Comparison of ENCODE assay signal across 36 cellular contexts in genomic region chr1:43637267-43637666, GRCh38.
"Had no signal": no experiment of that assay in that cellular context is flagged by ENCODE, and none has a peak within 500 bp of the region (broad histone marks: within the 10 kb centered on the region; RNA-seq: fewer than 3 reads in every experiment).

No MANE protein-coding gene starts in this region.

- H3K27me3 ChIP-seq: adrenal gland, body of pancreas, foreskin keratinocyte, gastrocnemius medialis had no signal

- ATAC-seq: activated CD4-positive, alpha-beta T cell treated with anti-CD3 and anti-CD28 coated beads for 36 hours; activated CD8-positive, alpha-beta memory T cell treated with anti-CD3 and anti-CD28 coated beads, Interleukin-2, amount 10 ng/mL, durations not matched to agents 7 days and 5 days; activated CD8-positive, alpha-beta T cell treated with anti-CD3 and anti-CD28 coated beads, Interleukin-2, amount 10 ng/mL, durations not matched to agents 7 days and 5 days; activated naive CD8-positive, alpha-beta T cell treated with anti-CD3 and anti-CD28 coated beads, Interleukin-2, amount 50 U/mL, for 24 hours; body of pancreas; effector memory CD8-positive, alpha-beta T cell; foreskin keratinocyte; gastrocnemius medialis; T-helper 17 cell had no signal

- H3K4me1 Mint-ChIP-seq: activated CD4-positive, alpha-beta T cell treated with anti-CD3 and anti-CD28 coated beads for 36 hours; activated CD4-positive, alpha-beta T cell treated with anti-CD3 and anti-CD28 coated beads, Interleukin-2, amount 10 ng/mL, durations not matched to agents 24 days and 14 days; activated CD8-positive, alpha-beta memory T cell treated with anti-CD3 and anti-CD28 coated beads, Interleukin-2, amount 10 ng/mL, durations not matched to agents 7 days and 5 days; activated naive CD4-positive, alpha-beta T cell treated with anti-CD3 and anti-CD28 coated beads, Interleukin-2, amount 50 U/mL, for 24 hours; activated naive CD8-positive, alpha-beta T cell treated with anti-CD3 and anti-CD28 coated beads for 36 hours; activated naive CD8-positive, alpha-beta T cell treated with anti-CD3 and anti-CD28 coated beads, Interleukin-2, amount 50 U/mL, for 24 hours; T-helper 17 cell had no signal

- H3K27ac Mint-ChIP-seq: activated CD4-positive, alpha-beta memory T cell treated with anti-CD3 and anti-CD28 coated beads for 36 hours; activated CD4-positive, alpha-beta T cell treated with anti-CD3 and anti-CD28 coated beads for 36 hours; activated CD4-positive, alpha-beta T cell treated with anti-CD3 and anti-CD28 coated beads, Interleukin-2, amount 10 ng/mL, durations not matched to agents 24 days and 14 days; activated CD8-positive, alpha-beta memory T cell treated with anti-CD3 and anti-CD28 coated beads, Interleukin-2, amount 10 ng/mL, durations not matched to agents 7 days and 5 days; activated CD8-positive, alpha-beta T cell treated with anti-CD3 and anti-CD28 coated beads, Interleukin-2, amount 10 ng/mL, durations not matched to agents 7 days and 5 days; activated naive CD4-positive, alpha-beta T cell treated with anti-CD3 and anti-CD28 coated beads for 36 hours; activated naive CD4-positive, alpha-beta T cell treated with anti-CD3 and anti-CD28 coated beads, Interleukin-2, amount 50 U/mL, for 24 hours; activated naive CD8-positive, alpha-beta T cell treated with anti-CD3 and anti-CD28 coated beads for 36 hours; activated naive CD8-positive, alpha-beta T cell treated with anti-CD3 and anti-CD28 coated beads, Interleukin-2, amount 50 U/mL, for 24 hours; activated T-helper 1 cell treated with anti-CD3 and anti-CD28 coated beads, Interleukin-12 subunit alpha, Interleukin-12 subunit beta, Interleukin-2, Interleukin-4 antibody, amounts not matched to agents 30 ng/mL and 10 ng/mL and 1 ng/mL, durations not matched to agents 14 hours and 24 hours and 36 hours; activated T-helper 2 cell treated with anti-CD3 and anti-CD28 coated beads, Interferon-gamma antibody, Interleukin-2, Interleukin-4, amounts not matched to agents 10 μg/mL and 5 μg/mL and 100 μg/mL, durations not matched to agents 14 hours and 24 hours and 36 hours; effector memory CD8-positive, alpha-beta T cell; T-helper 17 cell; T-helper 2 cell treated with Interferon-gamma antibody and Interleukin-4, amounts not matched to agents 5 μg/mL and 100 μg/mL, for 36 hours had no signal

- H3K4me3 ChIP-seq: adrenal gland, body of pancreas, esophagus muscularis mucosa, gastrocnemius medialis had no signal

- H3K4me3 Mint-ChIP-seq: activated CD4-positive, alpha-beta memory T cell treated with anti-CD3 and anti-CD28 coated beads for 36 hours; activated CD4-positive, alpha-beta T cell treated with anti-CD3 and anti-CD28 coated beads for 36 hours; activated CD4-positive, alpha-beta T cell treated with anti-CD3 and anti-CD28 coated beads, Interleukin-2, amount 10 ng/mL, durations not matched to agents 24 days and 14 days; activated CD8-positive, alpha-beta memory T cell treated with anti-CD3 and anti-CD28 coated beads, Interleukin-2, amount 10 ng/mL, durations not matched to agents 7 days and 5 days; activated CD8-positive, alpha-beta T cell treated with anti-CD3 and anti-CD28 coated beads, Interleukin-2, amount 10 ng/mL, durations not matched to agents 7 days and 5 days; activated naive CD4-positive, alpha-beta T cell treated with anti-CD3 and anti-CD28 coated beads for 36 hours; activated naive CD4-positive, alpha-beta T cell treated with anti-CD3 and anti-CD28 coated beads, Interleukin-2, amount 50 U/mL, for 24 hours; activated naive CD8-positive, alpha-beta T cell treated with anti-CD3 and anti-CD28 coated beads for 36 hours; activated naive CD8-positive, alpha-beta T cell treated with anti-CD3 and anti-CD28 coated beads, Interleukin-2, amount 50 U/mL, for 24 hours; activated T-helper 1 cell treated with anti-CD3 and anti-CD28 coated beads, Interleukin-12 subunit alpha, Interleukin-12 subunit beta, Interleukin-2, Interleukin-4 antibody, amounts not matched to agents 30 ng/mL and 10 ng/mL and 1 ng/mL, durations not matched to agents 14 hours and 24 hours and 36 hours; effector memory CD8-positive, alpha-beta T cell; T-helper 17 cell; T-helper 2 cell treated with Interferon-gamma antibody and Interleukin-4, amounts not matched to agents 5 μg/mL and 100 μg/mL, for 36 hours had no signal

- H3K9me3 Mint-ChIP-seq: activated CD4-positive, alpha-beta memory T cell treated with anti-CD3 and anti-CD28 coated beads for 36 hours; activated CD4-positive, alpha-beta T cell treated with anti-CD3 and anti-CD28 coated beads, Interleukin-2, amount 10 ng/mL, durations not matched to agents 24 days and 14 days; activated naive CD4-positive, alpha-beta T cell treated with anti-CD3 and anti-CD28 coated beads for 36 hours; activated naive CD4-positive, alpha-beta T cell treated with anti-CD3 and anti-CD28 coated beads, Interleukin-2, amount 50 U/mL, for 24 hours; activated naive CD8-positive, alpha-beta T cell treated with anti-CD3 and anti-CD28 coated beads for 36 hours; activated naive CD8-positive, alpha-beta T cell treated with anti-CD3 and anti-CD28 coated beads, Interleukin-2, amount 50 U/mL, for 24 hours; activated T-helper 1 cell treated with anti-CD3 and anti-CD28 coated beads, Interleukin-12 subunit alpha, Interleukin-12 subunit beta, Interleukin-2, Interleukin-4 antibody, amounts not matched to agents 30 ng/mL and 10 ng/mL and 1 ng/mL, durations not matched to agents 14 hours and 24 hours and 36 hours; activated T-helper 2 cell treated with anti-CD3 and anti-CD28 coated beads, Interferon-gamma antibody, Interleukin-2, Interleukin-4, amounts not matched to agents 10 μg/mL and 5 μg/mL and 100 μg/mL, durations not matched to agents 14 hours and 24 hours and 36 hours; effector memory CD8-positive, alpha-beta T cell; T-helper 2 cell treated with Interferon-gamma antibody and Interleukin-4, amounts not matched to agents 5 μg/mL and 100 μg/mL, for 36 hours had no signal

- DNase-seq: activated CD4-positive, alpha-beta memory T cell treated with anti-CD3 and anti-CD28 coated beads for 36 hours; activated CD4-positive, alpha-beta T cell treated with anti-CD3 and anti-CD28 coated beads for 36 hours; activated CD4-positive, alpha-beta T cell treated with anti-CD3 and anti-CD28 coated beads, Interleukin-2, amount 10 ng/mL, durations not matched to agents 24 days and 14 days; activated CD4-positive, CD25-positive, alpha-beta regulatory T cell; activated CD4-positive, CD25-positive, alpha-beta regulatory T cell treated with anti-CD3 and anti-CD28 coated beads, Interleukin-2, amount 50 U/mL, for 72 hours; activated CD8-positive, alpha-beta memory T cell treated with anti-CD3 and anti-CD28 coated beads, Interleukin-2, amount 10 ng/mL, durations not matched to agents 7 days and 5 days; activated CD8-positive, alpha-beta memory T cell treated with anti-CD3 and anti-CD28 coated beads, Interleukin-2, amount 50 U/mL, for 4 hours; activated CD8-positive, alpha-beta T cell treated with anti-CD3 and anti-CD28 coated beads, Interleukin-2, amount 10 ng/mL, durations not matched to agents 7 days and 5 days; activated effector memory CD4-positive, alpha-beta T cell treated with anti-CD3 and anti-CD28 coated beads, Interleukin-2, amount 50 U/mL, for 16 hours; activated naive CD4-positive, alpha-beta T cell treated with anti-CD3 and anti-CD28 coated beads for 36 hours; activated naive CD8-positive, alpha-beta T cell treated with anti-CD3 and anti-CD28 coated beads for 36 hours; activated naive CD8-positive, alpha-beta T cell treated with anti-CD3 and anti-CD28 coated beads, Interleukin-2, amount 50 U/mL, for 24 hours; activated T-cell treated with anti-CD3 and anti-CD28 coated beads, Interleukin-2, amount 50 U/mL, for 1 hour; activated T-cell treated with anti-CD3 and anti-CD28 coated beads, Interleukin-2, amount 50 U/mL, for 48 hours; adrenal gland; amygdala; aorta; body of pancreas; caudate nucleus; cortex of kidney; dermis blood vessel endothelial cell; effector CD4-positive, alpha-beta T cell; effector memory CD8-positive, alpha-beta T cell; erythroblast; foreskin keratinocyte; gastrocnemius medialis; glutamatergic neuron; T-helper 1 cell; T-helper 17 cell; T1000; WERI-Rb-1 had no signal

- H3K36me3 ChIP-seq: adrenal gland, esophagus muscularis mucosa, gastrocnemius medialis, WERI-Rb-1 had no signal

- H3K27ac ChIP-seq: adrenal gland, body of pancreas, esophagus muscularis mucosa, foreskin keratinocyte, gastrocnemius medialis, WERI-Rb-1 had no signal

- H3K36me3 Mint-ChIP-seq: activated CD4-positive, alpha-beta memory T cell treated with anti-CD3 and anti-CD28 coated beads for 36 hours; activated CD8-positive, alpha-beta memory T cell treated with anti-CD3 and anti-CD28 coated beads, Interleukin-2, amount 10 ng/mL, durations not matched to agents 7 days and 5 days; activated naive CD4-positive, alpha-beta T cell treated with anti-CD3 and anti-CD28 coated beads, Interleukin-2, amount 50 U/mL, for 24 hours; activated naive CD8-positive, alpha-beta T cell treated with anti-CD3 and anti-CD28 coated beads for 36 hours had no signal

- H3K4me1 ChIP-seq: adrenal gland, body of pancreas, esophagus muscularis mucosa, gastrocnemius medialis had no signal

- H3K9me3 ChIP-seq: adrenal gland, body of pancreas, esophagus muscularis mucosa, gastrocnemius medialis had no signal
